Comparison of ENCODE assay signal across 8 cellular contexts in the genomic region with DNA sequence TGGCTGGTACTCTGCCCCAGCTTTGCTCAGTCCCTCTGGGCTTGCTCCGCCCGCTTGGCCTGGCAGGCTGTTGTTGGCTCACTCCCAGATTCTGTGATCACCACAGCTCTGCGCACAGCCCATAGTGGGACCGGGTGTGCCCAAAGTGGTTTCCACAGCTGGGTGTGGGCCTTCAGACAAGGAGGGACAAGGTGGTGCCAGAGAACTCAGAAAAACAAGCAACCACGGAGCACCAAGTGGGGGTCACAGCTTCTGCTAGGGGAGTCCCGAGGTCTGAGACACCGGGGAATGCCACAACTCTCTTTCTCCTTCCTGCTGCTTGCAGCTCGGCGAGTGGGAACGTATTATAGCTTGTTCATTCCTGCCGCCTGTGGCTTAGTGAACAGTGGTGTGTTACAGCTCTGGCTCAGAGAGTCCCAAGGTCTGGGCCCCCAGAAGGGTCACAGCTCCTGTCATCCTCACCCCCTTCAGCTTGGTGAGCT. TPM values are rescaled to one million over a fixed set of nuclear protein-coding genes. Genes with fewer than 3 reads are reported as not detected.
DNase-seq lines count a peak whose midpoint lies in the region; ATAC-seq and TF ChIP-seq lines count a peak whose summit lies in the region.

No MANE protein-coding gene starts in this region.

- H3K9me3 ChIP-seq in MG63 (no peaks in the 10 kb centered on the region), suprapubic skin (no peaks in the 10 kb centered on the region), endodermal cell (ENCODE audit: control insufficient read depth, low read length) (no peaks in the 10 kb centered on the region)

- H3K27me3 Mint-ChIP-seq in endodermal cell (ENCODE audit: insufficient read depth): no peaks in the 10 kb centered on the region
- H3K27me3 Mint-ChIP-seq in activated T-cell treated with anti-CD3 and anti-CD28 coated beads, Interleukin-2, amount 50 U/mL, for 24 hours: no peaks in the 10 kb centered on the region

- no peaks in the 10 kb centered on the region for H3K36me3 Mint-ChIP-seq in endodermal cell (ENCODE audit: low read depth)
- no peaks in the 10 kb centered on the region for H3K36me3 Mint-ChIP-seq in activated T-cell treated with anti-CD3 and anti-CD28 coated beads, Interleukin-2, amount 50 U/mL, for 24 hours (ENCODE audit: low read depth)

- H3K4me1 Mint-ChIP-seq in endodermal cell: peaks cover 3% of the 10 kb centered on the region
- no peaks in the 10 kb centered on the region for H3K4me1 Mint-ChIP-seq in activated T-cell treated with anti-CD3 and anti-CD28 coated beads, Interleukin-2, amount 50 U/mL, for 24 hours (ENCODE audit: low read depth)

- H3K27me3 ChIP-seq in MG63 (no peaks in the 10 kb centered on the region), suprapubic skin (no peaks in the 10 kb centered on the region), endodermal cell (ENCODE audit: control insufficient read depth, insufficient read depth, low read length, poor library complexity, severe bottlenecking) (no peaks in the 10 kb centered on the region)

- H3K27ac Mint-ChIP-seq in endodermal cell: no peak overlapping the region
- no peak overlapping the region for H3K27ac Mint-ChIP-seq in activated T-cell treated with anti-CD3 and anti-CD28 coated beads, Interleukin-2, amount 50 U/mL, for 24 hours

- H3K4me3 ChIP-seq in MG63: no peak overlapping the region
- H3K4me3 ChIP-seq in suprapubic skin: peak overlapping the region; percentile 7
- H3K4me3 ChIP-seq in endodermal cell (ENCODE audit: low read length): no peak overlapping the region

- H3K27ac ChIP-seq in suprapubic skin (peak overlapping the region; percentile 82), endodermal cell (ENCODE audit: low read depth, low read length) (no peak overlapping the region)

- H3K9me3 Mint-ChIP-seq in endodermal cell: no peaks in the 10 kb centered on the region
- no peaks in the 10 kb centered on the region for H3K9me3 Mint-ChIP-seq in activated T-cell treated with anti-CD3 and anti-CD28 coated beads, Interleukin-2, amount 50 U/mL, for 24 hours

- H3K4me1 ChIP-seq in suprapubic skin (peaks cover 36% of the 10 kb centered on the region), endodermal cell (ENCODE audit: control insufficient read depth, insufficient read depth, low read length) (no peaks in the 10 kb centered on the region)

- H3K4me3 Mint-ChIP-seq in endodermal cell: no peak overlapping the region
- H3K4me3 Mint-ChIP-seq in activated T-cell treated with anti-CD3 and anti-CD28 coated beads, Interleukin-2, amount 50 U/mL, for 24 hours: no peak overlapping the region

- intact Hi-C loops in left cardiac atrium (cut with DNase I): no loop called here

- TF ChIP-seq EP300 in suprapubic skin (IDR thresholded peaks at IDR 0.05): no peak

- peak; percentile 36 for ATAC-seq in GM21447 (IDR thresholded peaks at IDR 0.05; ENCODE audit: unreplicated experiment)
- ATAC-seq in left cardiac atrium: peak; percentile 65 to 93
- ATAC-seq in HG03135 (IDR thresholded peaks at IDR 0.05; ENCODE audit: unreplicated experiment): no peak

- TF ChIP-seq CTCF in suprapubic skin (IDR thresholded peaks at IDR 0.05) (no peak), endodermal cell (conservative IDR thresholded peaks at IDR 0.05) (no peak)

- peak; percentile 86 for DNase-seq in MG63
- peak; percentile 63 for DNase-seq in left cardiac atrium
- peak; percentile 83 to 87 for DNase-seq in suprapubic skin (ENCODE audit: low spot score in 2 of 2)
- no peak for DNase-seq in NCI-H1417 treated with DMSO at 0.1 percent for 48 hours (lab: John Stamatoyannopoulos, UW)
- no peak for DNase-seq in endodermal cell
- DNase-seq in activated T-cell treated with anti-CD3 and anti-CD28 coated beads, Interleukin-2, amount 50 U/mL, for 24 hours: no peak

- WGBS in suprapubic skin: 30% methylated on average over 11 of the region's 11 CpGs
- 81 to 95% methylated on average over 8 to 11 of the region's 11 CpGs for WGBS in endodermal cell (ENCODE audit: insufficient coverage in 1 of 2, insufficient read length in 1 of 2), 2 experiments

- TF ChIP-seq POLR2A in suprapubic skin (IDR thresholded peaks at IDR 0.05): no peak

- H3K36me3 ChIP-seq in MG63: no peaks in the 10 kb centered on the region
- H3K36me3 ChIP-seq in suprapubic skin: no peaks in the 10 kb centered on the region
- no peaks in the 10 kb centered on the region for H3K36me3 ChIP-seq in endodermal cell (ENCODE audit: control insufficient read depth, insufficient read depth, low read length)

- H3K9ac ChIP-seq in endodermal cell (ENCODE audit: extremely low read depth, low read length, poor library complexity, severe bottlenecking): no peak overlapping the region

RNA-seq across cellular contexts. Expression of a gene that starts 9.1 kb away (rescaled TPM):
- total RNA-seq in MG63 (2014; rRNA removed; shearing (Covaris generic); ENCODE audit: low replicate concordance): 0.82 TPM in 1 of 2 replicates, not detected in the other
- total RNA-seq in left cardiac atrium: 1 to 10 TPM; 2.1 to 3.8 TPM
- total RNA-seq in suprapubic skin: 1 to 10 TPM in 3 of 4 donors, under 1 TPM in 1; 0.29 to 3.9 (median 2.0) TPM
- 1 to 10 TPM; 1.2 to 4.2 TPM for total RNA-seq in endodermal cell
- polyA plus RNA-seq in endodermal cell (2013, experiment 1 of 2): 0.43 TPM
- 0.54 TPM for polyA plus RNA-seq in endodermal cell (2013, experiment 2 of 2)

Comparison
In these comparisons a context has a peak if more than half of its experiments do, and no peak if none do; other contexts are left out.
1. DNase-seq: peak in MG63 (single experiment), left cardiac atrium (single experiment) and suprapubic skin (2 of 2); none in NCI-H1417 treated with DMSO at 0.1 percent for 48 hours (single experiment), endodermal cell (single experiment) and activated T-cell treated with anti-CD3 and anti-CD28 coated beads, Interleukin-2, amount 50 U/mL, for 24 hours (single experiment).